1 cellular context compared by ENCODE assay signal in genomic region chr1:93078935-93079654, GRCh38.
TF ChIP-seq lines count a peak whose summit lies in the region.

Gene MTF2 (plus strand): TSS chr1:93079283. CDS start chr1:93079527, 244 bp downstream.

TF ChIP-seq in K562, 482 proteins besides CTCF, POLR2A, EP300 and RAD21 (continued from another document and continues in another):
- TF ChIP-seq ZNF518B (CRISPR knock-in tag; IDR thresholded peaks at IDR 0.05) (no peak), TGIF2 (CRISPR knock-in tag; IDR thresholded peaks at IDR 0.05) (no peak; the same call in 1 of the 2 replicates), PML (IDR thresholded peaks at IDR 0.05; ENCODE audit: low read length) (peak; percentile 93), SMAD2 (IDR thresholded peaks at IDR 0.05; ENCODE audit: low read depth, low read length) (no peak), EZH2 (IDR thresholded peaks at IDR 0.05; ENCODE audit: borderline replicate concordance, low read depth, low read length) (no peak), ARHGAP35 (IDR thresholded peaks at IDR 0.05; ENCODE audit: partially characterized antibody) (no peak), ZNF551 (CRISPR knock-in tag; IDR thresholded peaks at IDR 0.05) (no peak), PHB2 (IDR thresholded peaks at IDR 0.05; ENCODE audit: low read depth) (no peak), CEBPG (CRISPR knock-in tag; IDR thresholded peaks at IDR 0.05) (no peak; the same call in 1 of the 2 replicates), CEBPG (tag; conservative IDR thresholded peaks at IDR 0.05 in 1 of 2, IDR thresholded peaks at IDR 0.05 in 1 of 2) (peak in 1 of 2 experiments; percentile 50; a peak in 1 of 4 replicates), POLR3A (IDR thresholded peaks at IDR 0.05; ENCODE audit: borderline replicate concordance, extremely low read depth, insufficient read depth, insufficient read length) (no peak), MYC (IDR thresholded peaks at IDR 0.05; ENCODE audit: low read depth, low read length) (peak; percentile 89), MYC (CRISPR knock-in tag; IDR thresholded peaks at IDR 0.05; ENCODE audit: borderline replicate concordance, low read depth) (peak; percentile 84; the same call in 1 of the 2 replicates), MTA3 (IDR thresholded peaks at IDR 0.05; ENCODE audit: borderline replicate concordance) (peak; percentile 97), FOXA3 (CRISPR knock-in tag; conservative IDR thresholded peaks at IDR 0.05 in 1 of 2, IDR thresholded peaks at IDR 0.05 in 1 of 2) (peak; percentile 29 to 69; a peak in 2 of 4 replicates), CSDE1 (IDR thresholded peaks at IDR 0.05) (peak in 1 of 2 experiments; percentile 46; a peak in 1 of 4 replicates), RHOXF2B (CRISPR knock-in tag; conservative IDR thresholded peaks at IDR 0.05) (no peak), ZNF589 (CRISPR knock-in tag; IDR thresholded peaks at IDR 0.05; ENCODE audit: low read depth) (peak; percentile 48; the same call in 1 of the 2 replicates), HNRNPL (IDR thresholded peaks at IDR 0.05; ENCODE audit: low read depth, low read length) (no peak), CTBP1 (IDR thresholded peaks at IDR 0.05; ENCODE audit: borderline replicate concordance) (peak; percentile 94), SUPT5H (IDR thresholded peaks at IDR 0.05) (peak; percentile 97), HCFC1 (IDR thresholded peaks at IDR 0.05; ENCODE audit: low read depth, low read length) (peak; percentile 71), HLTF (IDR thresholded peaks at IDR 0.05) (peak; percentile 29; the same call in 1 of the 2 replicates), KAT8 (IDR thresholded peaks at IDR 0.05; ENCODE audit: low read depth) (no peak), PTTG1 (tag; IDR thresholded peaks at IDR 0.05; ENCODE audit: low read depth) (no peak), TAF1 (IDR thresholded peaks at IDR 0.05; ENCODE audit: control insufficient read depth, extremely low read depth, insufficient read depth, low read length, severe bottlenecking) (peak; percentile 100), TAF15 (IDR thresholded peaks at IDR 0.05; ENCODE audit: low read depth, low read length) (no peak), TAL1 (IDR thresholded peaks at IDR 0.05) (no peak), ZNF75A (CRISPR knock-in tag; IDR thresholded peaks at IDR 0.05) (peak; percentile 5; the same call in 1 of the 2 replicates), ZNF717 (CRISPR knock-in tag; IDR thresholded peaks at IDR 0.05) (0 out of 2 replicates have a peak, but pooled peaks have one; percentile 53), PHTF2 (CRISPR knock-in tag; IDR thresholded peaks at IDR 0.05) (no peak), IFI16 (CRISPR knock-in tag; IDR thresholded peaks at IDR 0.05) (no peak), ZNF121 (CRISPR knock-in tag; conservative IDR thresholded peaks at IDR 0.05) (no peak), GTF2A2 (tag; IDR thresholded peaks at IDR 0.05) (peak; percentile 88), PPARD (CRISPR knock-in tag; IDR thresholded peaks at IDR 0.05) (no peak), ZFP30 (CRISPR knock-in tag; IDR thresholded peaks at IDR 0.05; ENCODE audit: borderline replicate concordance) (no peak), ID3 (CRISPR knock-in tag; IDR thresholded peaks at IDR 0.05) (no peak), ID3 (tag; IDR thresholded peaks at IDR 0.05) (peak; percentile 94), THRA (IDR thresholded peaks at IDR 0.05) (no peak), ZNF696 (CRISPR knock-in tag; conservative IDR thresholded peaks at IDR 0.05) (no peak), PTBP1 (IDR thresholded peaks at IDR 0.05; ENCODE audit: low read depth, low read length) (peak; percentile 37; the same call in 1 of the 2 replicates), U2AF2 (optimal IDR thresholded peaks at IDR 0.05; ENCODE audit: low read depth, low read length) (no peak), REST (CRISPR knock-in tag; IDR thresholded peaks at IDR 0.05; ENCODE audit: low read depth) (0 out of 2 replicates have a peak, but pooled peaks have one; percentile 34)
- TF ChIP-seq, protein P1, sequence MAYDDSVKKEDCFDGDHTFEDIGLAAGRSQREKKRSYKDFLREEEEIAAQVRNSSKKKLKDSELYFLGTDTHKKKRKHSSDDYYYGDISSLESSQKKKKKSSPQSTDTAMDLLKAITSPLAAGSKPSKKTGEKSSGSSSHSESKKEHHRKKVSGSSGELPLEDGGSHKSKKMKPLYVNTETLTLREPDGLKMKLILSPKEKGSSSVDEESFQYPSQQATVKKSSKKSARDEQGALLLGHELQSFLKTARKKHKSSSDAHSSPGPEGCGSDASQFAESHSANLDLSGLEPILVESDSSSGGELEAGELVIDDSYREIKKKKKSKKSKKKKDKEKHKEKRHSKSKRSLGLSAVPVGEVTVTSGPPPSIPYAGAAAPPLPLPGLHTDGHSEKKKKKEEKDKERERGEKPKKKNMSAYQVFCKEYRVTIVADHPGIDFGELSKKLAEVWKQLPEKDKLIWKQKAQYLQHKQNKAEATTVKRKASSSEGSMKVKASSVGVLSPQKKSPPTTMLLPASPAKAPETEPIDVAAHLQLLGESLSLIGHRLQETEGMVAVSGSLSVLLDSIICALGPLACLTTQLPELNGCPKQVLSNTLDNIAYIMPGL (CRISPR knock-in tag; IDR thresholded peaks at IDR 0.05) = peak; percentile 89; the same call in 1 of the 2 replicates
- TF ChIP-seq, protein P2, sequence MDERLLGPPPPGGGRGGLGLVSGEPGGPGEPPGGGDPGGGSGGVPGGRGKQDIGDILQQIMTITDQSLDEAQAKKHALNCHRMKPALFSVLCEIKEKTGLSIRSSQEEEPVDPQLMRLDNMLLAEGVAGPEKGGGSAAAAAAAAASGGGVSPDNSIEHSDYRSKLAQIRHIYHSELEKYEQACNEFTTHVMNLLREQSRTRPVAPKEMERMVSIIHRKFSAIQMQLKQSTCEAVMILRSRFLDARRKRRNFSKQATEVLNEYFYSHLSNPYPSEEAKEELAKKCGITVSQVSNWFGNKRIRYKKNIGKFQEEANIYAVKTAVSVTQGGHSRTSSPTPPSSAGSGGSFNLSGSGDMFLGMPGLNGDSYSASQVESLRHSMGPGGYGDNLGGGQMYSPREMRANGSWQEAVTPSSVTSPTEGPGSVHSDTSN (CRISPR knock-in tag; IDR thresholded peaks at IDR 0.05; ENCODE audit: low read depth) = no peak
- TF ChIP-seq, protein P2 (tag; conservative IDR thresholded peaks at IDR 0.05; ENCODE audit: low read depth) = no peak; the same call in 1 of the 2 replicates
- TF ChIP-seq, protein P3, sequence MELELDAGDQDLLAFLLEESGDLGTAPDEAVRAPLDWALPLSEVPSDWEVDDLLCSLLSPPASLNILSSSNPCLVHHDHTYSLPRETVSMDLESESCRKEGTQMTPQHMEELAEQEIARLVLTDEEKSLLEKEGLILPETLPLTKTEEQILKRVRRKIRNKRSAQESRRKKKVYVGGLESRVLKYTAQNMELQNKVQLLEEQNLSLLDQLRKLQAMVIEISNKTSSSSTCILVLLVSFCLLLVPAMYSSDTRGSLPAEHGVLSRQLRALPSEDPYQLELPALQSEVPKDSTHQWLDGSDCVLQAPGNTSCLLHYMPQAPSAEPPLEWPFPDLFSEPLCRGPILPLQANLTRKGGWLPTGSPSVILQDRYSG (tag; conservative IDR thresholded peaks at IDR 0.05; ENCODE audit: low read depth) = peak; percentile 67; the same call in 1 of the 2 replicates
- TF ChIP-seq, protein P4, sequence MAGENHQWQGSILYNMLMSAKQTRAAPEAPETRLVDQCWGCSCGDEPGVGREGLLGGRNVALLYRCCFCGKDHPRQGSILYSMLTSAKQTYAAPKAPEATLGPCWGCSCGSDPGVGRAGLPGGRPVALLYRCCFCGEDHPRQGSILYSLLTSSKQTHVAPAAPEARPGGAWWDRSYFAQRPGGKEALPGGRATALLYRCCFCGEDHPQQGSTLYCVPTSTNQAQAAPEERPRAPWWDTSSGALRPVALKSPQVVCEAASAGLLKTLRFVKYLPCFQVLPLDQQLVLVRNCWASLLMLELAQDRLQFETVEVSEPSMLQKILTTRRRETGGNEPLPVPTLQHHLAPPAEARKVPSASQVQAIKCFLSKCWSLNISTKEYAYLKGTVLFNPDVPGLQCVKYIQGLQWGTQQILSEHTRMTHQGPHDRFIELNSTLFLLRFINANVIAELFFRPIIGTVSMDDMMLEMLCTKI (IDR thresholded peaks at IDR 0.05; ENCODE audit: partially characterized antibody) = no peak
- TF ChIP-seq, protein P5, sequence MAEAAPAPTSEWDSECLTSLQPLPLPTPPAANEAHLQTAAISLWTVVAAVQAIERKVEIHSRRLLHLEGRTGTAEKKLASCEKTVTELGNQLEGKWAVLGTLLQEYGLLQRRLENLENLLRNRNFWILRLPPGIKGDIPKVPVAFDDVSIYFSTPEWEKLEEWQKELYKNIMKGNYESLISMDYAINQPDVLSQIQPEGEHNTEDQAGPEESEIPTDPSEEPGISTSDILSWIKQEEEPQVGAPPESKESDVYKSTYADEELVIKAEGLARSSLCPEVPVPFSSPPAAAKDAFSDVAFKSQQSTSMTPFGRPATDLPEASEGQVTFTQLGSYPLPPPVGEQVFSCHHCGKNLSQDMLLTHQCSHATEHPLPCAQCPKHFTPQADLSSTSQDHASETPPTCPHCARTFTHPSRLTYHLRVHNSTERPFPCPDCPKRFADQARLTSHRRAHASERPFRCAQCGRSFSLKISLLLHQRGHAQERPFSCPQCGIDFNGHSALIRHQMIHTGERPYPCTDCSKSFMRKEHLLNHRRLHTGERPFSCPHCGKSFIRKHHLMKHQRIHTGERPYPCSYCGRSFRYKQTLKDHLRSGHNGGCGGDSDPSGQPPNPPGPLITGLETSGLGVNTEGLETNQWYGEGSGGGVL (CRISPR knock-in tag; IDR thresholded peaks at IDR 0.05) = no peak
